In genomic region chr4:94757192-94758140, GRCh38 we compare ENCODE assay signal across 8 cellular contexts. TPM values are rescaled to one million over a fixed set of nuclear protein-coding genes. Genes with fewer than 3 reads are reported as not detected.
A peak's percentile ranks its signal among the peaks of the same experiment; 100 is the strongest.
DNase-seq lines count a peak whose midpoint lies in the region; ATAC-seq, FAIRE-seq and TF ChIP-seq lines count a peak whose summit lies in the region.

Gene BMPR1B, plus strand, starts transcription at chr4:94757955. Its CDS starts 346,470 bp downstream, at chr4:95104425.

- no peaks in the 10 kb centered on the region for H3K79me2 ChIP-seq in mammary epithelial cell (ENCODE audit: insufficient read depth, low read length)

- intact Hi-C loops in mammary epithelial cell (cut with micrococcal nuclease), result loop anchor here (1.0 to 10.0 kb wide), 3 partner anchors 70 to 338 kb away; no protein-coding TSS in a partner anchor

- no peaks in the 10 kb centered on the region for H3K36me3 ChIP-seq in mammary epithelial cell (ENCODE audit: insufficient read depth, low read length)

- H3K9me3 ChIP-seq in mammary epithelial cell (replicated peaks; ENCODE audit: insufficient read depth, low read length), result no peaks in the 10 kb centered on the region

- H3K4me2 ChIP-seq in mammary epithelial cell (ENCODE audit: insufficient read depth, low read depth, low read length), result peak within 1 kb of the TSS; percentile 84

- dilution Hi-C loops in mammary epithelial cell (cut with HindIII; ENCODE audit: low sequenced_read_pairs), result no loop called here

- FAIRE-seq in islet of Langerhans (lab: Jason Lieb, UNC), result peak; percentile 77

- peak in 1 of 2 donors; percentile 45 for TF ChIP-seq CTCF in mammary epithelial cell (conservative IDR thresholded peaks at IDR 0.05 in 1 of 2, IDR thresholded peaks at IDR 0.05 in 1 of 2; ENCODE audit: extremely low read depth in 1 of 2, insufficient read depth in 1 of 2, low read depth in 1 of 2, low read length in 2 of 2)

- H3K4me1 ChIP-seq in mammary epithelial cell (ENCODE audit: insufficient read depth, low read length), result no peaks in the 10 kb centered on the region

- peak within 1 kb of the TSS; percentile 68 to 80 (median 70) for H3K4me3 ChIP-seq in mammary epithelial cell (replicated peaks in 1 of 3; ENCODE audit: insufficient read depth in 1 of 3, low read depth in 2 of 3, low read length in 3 of 3)
- H3K4me3 ChIP-seq in skin epidermis, result peak within 1 kb of the TSS; percentile 21 to 47 (median 40)

- H2AFZ ChIP-seq in mammary epithelial cell (ENCODE audit: low read depth, low read length), result peak within 1 kb of the TSS; percentile 97

- no TSS peak for BruUV-seq in mammary epithelial cell (replicated peaks; lab: Mats Ljungman, UMichigan)

- no peaks in the 10 kb centered on the region for H4K20me1 ChIP-seq in mammary epithelial cell (ENCODE audit: insufficient read depth, low read length)

- no peak for ATAC-seq in GM18861 (IDR thresholded peaks at IDR 0.05; ENCODE audit: unreplicated experiment)

- peak within 1 kb of the TSS; percentile 57 for H3K9ac ChIP-seq in mammary epithelial cell (ENCODE audit: insufficient read depth, low read length)

- in situ Hi-C loops in mammary epithelial cell (cut with MboI; ENCODE audit: low sequenced_read_pairs in 2 of 2), result no loop called here

- peaks cover 1% of the 10 kb centered on the region for H3K27me3 ChIP-seq in mammary epithelial cell (ENCODE audit: insufficient read depth, low read length)

- DNase-seq in ELF-1 (ENCODE audit: low read depth, low spot score) (peak; percentile 70), LoVo (ENCODE audit: low spot score) (peak; percentile 86), mammary epithelial cell (peak; percentile 65)
- no peak for DNase-seq in activated CD8-positive, alpha-beta memory T cell treated with anti-CD3 and anti-CD28 coated beads, Interleukin-2, amount 50 U/mL, for 4 hours
- DNase-seq in stimulated activated CD4-positive, alpha-beta T cell treated with anti-CD3 and anti-CD28 coated beads, Interleukin-2, amount 100 ng/mL, for 48 hours, result no peak

- H3K27ac ChIP-seq in mammary epithelial cell (ENCODE audit: insufficient read depth, low read depth, low read length), result peak within 1 kb of the TSS; percentile 7
- H3K27ac ChIP-seq in skin epidermis, result peak within 1 kb of the TSS in 9 of 21 experiments; percentile 6 to 70 (median 41)

- CTCF ChIA-PET in mammary epithelial cell (lab: Charles Lee; ENCODE audit: low non-redundant PET), result no interaction called here

- WGBS in mammary epithelial cell (ENCODE audit: low coverage, missing lambda C conversion rate), result 45% methylated on average over 8 of the region's 77 CpGs

RNA-seq across cellular contexts. Expression of gene BMPR1B, which starts in this region (rescaled TPM):
- 10 to 100 TPM in 1 of 2 donors, 1 to 10 TPM in 1; 1.7 to 11.3 TPM for total RNA-seq in mammary epithelial cell
- polyA plus RNA-seq in mammary epithelial cell, result 1.1 TPM
- polyA minus RNA-seq in mammary epithelial cell, result not detected

Comparison
In these comparisons a context has a peak if more than half of its experiments do, and no peak if none do; other contexts are left out.
1. DNase-seq: peak in ELF-1 (single experiment), LoVo (single experiment) and mammary epithelial cell (single experiment); none in activated CD8-positive, alpha-beta memory T cell treated with anti-CD3 and anti-CD28 coated beads, Interleukin-2, amount 50 U/mL, for 4 hours (single experiment) and stimulated activated CD4-positive, alpha-beta T cell treated with anti-CD3 and anti-CD28 coated beads, Interleukin-2, amount 100 ng/mL, for 48 hours (0 of 2).